24 cellular contexts compared by ENCODE assay signal in genomic region chr2:203594541-203594940, GRCh38. TPM values are rescaled to one million over a fixed set of nuclear protein-coding genes. Genes with fewer than 3 reads are reported as not detected.
DNase-seq lines count a peak whose midpoint lies in the region; ATAC-seq and TF ChIP-seq lines count a peak whose summit lies in the region.
"Had no signal": no experiment of that assay in that cellular context is flagged by ENCODE, and none has a peak within 500 bp of the region (broad histone marks: within the 10 kb centered on the region; RNA-seq: fewer than 3 reads in every experiment).

No MANE protein-coding gene starts in this region.

- H3K9me2 ChIP-seq in PC-9 (ENCODE audit: insufficient read depth): no peaks in the 10 kb centered on the region

- no peaks in the 10 kb centered on the region for H3K27me3 ChIP-seq in PC-9 (ENCODE audit: insufficient read depth, low read depth)
- H3K27me3 ChIP-seq: right lobe of liver, SJSA1, tibial artery had no signal

- H3K4me3 ChIP-seq in PC-9: no peak overlapping the region
- no peak overlapping the region for H3K4me3 ChIP-seq in choroid plexus epithelial cell (ENCODE audit: low read depth, low read length)
- H3K4me3 ChIP-seq: GM23338, lower lobe of right lung, right lobe of liver, SJSA1, tibial artery had no signal

- DNase-seq in Calu3 (no peak), PC-9 (peak in 1 of 2 experiments; percentile 70), choroid plexus epithelial cell (ENCODE audit: low read depth) (peak; percentile 81), mesothelial cell of epicardium (ENCODE audit: low spot score in 2 of 2, unreplicated experiment in 2 of 2) (no peak), NOMO-1 treated with DMSO at 0.1 percent for 48 hours (lab: John Stamatoyannopoulos, UW; ENCODE audit: unreplicated experiment) (no peak), SHP77 treated with DMSO at 0.1 percent for 48 hours (lab: John Stamatoyannopoulos, UW) (no peak), RPMI8226 (no peak)
- DNase-seq: activated CD4-positive, CD25-positive, alpha-beta regulatory T cell treated with anti-CD3 and anti-CD28 coated beads, Interleukin-2, amount 50 U/mL, for 72 hours; activated CD8-positive, alpha-beta memory T cell treated with anti-CD3 and anti-CD28 coated beads for 24 hours; activated T-cell treated with anti-CD3 and anti-CD28 coated beads, Interleukin-2, amount 50 U/mL, for 72 hours; head of caudate nucleus; lower lobe of right lung; naive thymus-derived CD8-positive, alpha-beta T cell; NCI-H1436; NCI-H2171 treated with DMSO at 0.1 percent for 48 hours; right lobe of liver; stimulated activated naive CD4-positive, alpha-beta T cell treated with Interleukin-2 at 50 U/mL for 16 hours; T1000; tibial artery had no signal

- H3K4me1 Mint-ChIP-seq in Calu3 (ENCODE audit: low read depth, unreplicated experiment) (peaks cover 29% of the 10 kb centered on the region), mesothelial cell of epicardium (peaks cover 33% of the 10 kb centered on the region)
- peaks cover 21% of the 10 kb centered on the region for H3K4me1 Mint-ChIP-seq in stimulated activated memory B cell treated with anti-CD40 and anti-IgM and Interleukin-4, amounts not matched to agents 10 μg/mL and 1 μg/mL and 100 μg/mL, for 72 hours
- H3K4me1 Mint-ChIP-seq: GM23338 had no signal

- intact Hi-C loops in Calu3 (cut with micrococcal nuclease; ENCODE audit: unreplicated experiment) (no loop called here), PC-9 (cut with micrococcal nuclease; ENCODE audit: unreplicated experiment) (no loop called here)

- peaks cover 5% of the 10 kb centered on the region for H3K36me3 Mint-ChIP-seq in Calu3 (ENCODE audit: insufficient read depth, unreplicated experiment)
- no peaks in the 10 kb centered on the region for H3K36me3 Mint-ChIP-seq in mesothelial cell of epicardium
- H3K36me3 Mint-ChIP-seq in stimulated activated memory B cell treated with anti-CD40 and anti-IgM and Interleukin-4, amounts not matched to agents 10 μg/mL and 1 μg/mL and 100 μg/mL, for 72 hours: no peaks in the 10 kb centered on the region
- H3K36me3 Mint-ChIP-seq: activated naive CD4-positive, alpha-beta T cell treated with anti-CD3 and anti-CD28 coated beads, Interleukin-2, amount 50 U/mL, for 24 hours; naive thymus-derived CD8-positive, alpha-beta T cell had no signal

- POLR2A ChIA-PET in PC-9 (lab: Charles Lee; ENCODE audit: unreplicated experiment): no interaction called here

- no peaks in the 10 kb centered on the region for H4K20me1 ChIP-seq in PC-9 (ENCODE audit: insufficient read depth)

- H3K27ac ChIP-seq in PC-9: peak overlapping the region; percentile 50
- H3K27ac ChIP-seq: lower lobe of right lung, parathyroid adenoma, right lobe of liver, SJSA1, tibial artery had no signal

- H3K27ac Mint-ChIP-seq in Calu3 (ENCODE audit: unreplicated experiment) (peak overlapping the region; percentile 53), mesothelial cell of epicardium (peak overlapping the region; percentile 83)
- H3K27ac Mint-ChIP-seq in stimulated activated memory B cell treated with anti-CD40 and anti-IgM and Interleukin-4, amounts not matched to agents 10 μg/mL and 1 μg/mL and 100 μg/mL, for 72 hours: no peak overlapping the region
- H3K27ac Mint-ChIP-seq: activated naive CD4-positive, alpha-beta T cell treated with anti-CD3 and anti-CD28 coated beads, Interleukin-2, amount 50 U/mL, for 24 hours; activated T-cell treated with anti-CD3 and anti-CD28 coated beads, Interleukin-2, amount 50 U/mL, for 72 hours; GM23338 had no signal

- peaks cover 12% of the 10 kb centered on the region; the same call in 1 of the 2 replicates for H3F3A ChIP-seq in PC-9 (ENCODE audit: insufficient read depth, low read depth)

- no peaks in the 10 kb centered on the region for H3K9me3 ChIP-seq in PC-9 (ENCODE audit: insufficient read depth, low read depth)
- H3K9me3 ChIP-seq: lower lobe of right lung, right lobe of liver, SJSA1, tibial artery had no signal

- no peak for ATAC-seq in stimulated activated memory B cell treated with anti-CD40 and anti-IgM and Interleukin-4, amounts not matched to agents 10 μg/mL and 1 μg/mL and 100 μg/mL, for 72 hours
- ATAC-seq: activated T-cell treated with anti-CD3 and anti-CD28 coated beads, Interleukin-2, amount 50 U/mL, for 72 hours; GM23338; lower lobe of right lung; naive thymus-derived CD8-positive, alpha-beta T cell; right lobe of liver had no signal

- TF ChIP-seq CTCF in Calu3 (IDR thresholded peaks at IDR 0.05; ENCODE audit: unreplicated experiment) (no peak), PC-9 (conservative IDR thresholded peaks at IDR 0.05) (no peak), choroid plexus epithelial cell (conservative IDR thresholded peaks at IDR 0.05; ENCODE audit: low read depth, low read length) (no peak), mesothelial cell of epicardium (IDR thresholded peaks at IDR 0.05; ENCODE audit: unreplicated experiment) (no peak)

- H3K4me3 Mint-ChIP-seq in Calu3 (ENCODE audit: low read depth, unreplicated experiment) (no peak overlapping the region), mesothelial cell of epicardium (no peak overlapping the region)
- H3K4me3 Mint-ChIP-seq in stimulated activated memory B cell treated with anti-CD40 and anti-IgM and Interleukin-4, amounts not matched to agents 10 μg/mL and 1 μg/mL and 100 μg/mL, for 72 hours: no peak overlapping the region
- H3K4me3 Mint-ChIP-seq: activated naive CD4-positive, alpha-beta T cell treated with anti-CD3 and anti-CD28 coated beads, Interleukin-2, amount 50 U/mL, for 24 hours; activated T-cell treated with anti-CD3 and anti-CD28 coated beads, Interleukin-2, amount 50 U/mL, for 72 hours; GM23338; naive thymus-derived CD8-positive, alpha-beta T cell had no signal

- no peaks in the 10 kb centered on the region for H3K36me3 ChIP-seq in PC-9 (ENCODE audit: low read depth)
- H3K36me3 ChIP-seq: lower lobe of right lung, right lobe of liver, SJSA1, tibial artery had no signal

- CTCF ChIA-PET in Calu3 (lab: Charles Lee) (interaction anchor here (1.1 kb wide), 1 partner anchor 21 kb away, joined by 3 read pairs; no protein-coding TSS in a partner anchor), PC-9 (lab: Charles Lee) (interaction anchor here (0.6 kb wide), 1 partner anchor 56 kb away, joined by 4 read pairs; no protein-coding TSS in a partner anchor)

- BruUV-seq in Calu3 (replicated peaks; lab: Mats Ljungman, UMichigan) (no TSS peak), PC-9 (replicated peaks; lab: Mats Ljungman, UMichigan) (no TSS peak)

- no peak overlapping the region for H2AFZ ChIP-seq in PC-9
- H2AFZ ChIP-seq: GM23338, parathyroid adenoma had no signal

- H3K27me3 Mint-ChIP-seq in Calu3 (ENCODE audit: unreplicated experiment): no peaks in the 10 kb centered on the region
- H3K27me3 Mint-ChIP-seq in mesothelial cell of epicardium (ENCODE audit: low read depth): no peaks in the 10 kb centered on the region
- peaks cover 75% of the 10 kb centered on the region for H3K27me3 Mint-ChIP-seq in stimulated activated memory B cell treated with anti-CD40 and anti-IgM and Interleukin-4, amounts not matched to agents 10 μg/mL and 1 μg/mL and 100 μg/mL, for 72 hours
- H3K27me3 Mint-ChIP-seq: activated naive CD4-positive, alpha-beta T cell treated with anti-CD3 and anti-CD28 coated beads, Interleukin-2, amount 50 U/mL, for 24 hours had no signal

- peak overlapping the region; percentile 47; the same call in 1 of the 2 replicates for H3K4me2 ChIP-seq in PC-9
- H3K4me2 ChIP-seq: GM23338 had no signal

- H3K79me2 ChIP-seq in PC-9 (ENCODE audit: low read depth): no peaks in the 10 kb centered on the region
- H3K79me2 ChIP-seq: parathyroid adenoma had no signal

- H3K9me3 Mint-ChIP-seq in Calu3 (ENCODE audit: low read depth, unreplicated experiment): no peaks in the 10 kb centered on the region
- no peaks in the 10 kb centered on the region for H3K9me3 Mint-ChIP-seq in mesothelial cell of epicardium
- peaks cover 7% of the 10 kb centered on the region for H3K9me3 Mint-ChIP-seq in stimulated activated memory B cell treated with anti-CD40 and anti-IgM and Interleukin-4, amounts not matched to agents 10 μg/mL and 1 μg/mL and 100 μg/mL, for 72 hours
- H3K9me3 Mint-ChIP-seq: activated naive CD4-positive, alpha-beta T cell treated with anti-CD3 and anti-CD28 coated beads, Interleukin-2, amount 50 U/mL, for 24 hours; activated T-cell treated with anti-CD3 and anti-CD28 coated beads, Interleukin-2, amount 50 U/mL, for 72 hours; GM23338; naive thymus-derived CD8-positive, alpha-beta T cell had no signal

- H3K4me1 ChIP-seq in PC-9 (replicated peaks; ENCODE audit: insufficient read depth): peaks cover 41% of the 10 kb centered on the region
- H3K4me1 ChIP-seq: parathyroid adenoma, right lobe of liver had no signal

RNA-seq across cellular contexts. Expression of gene RAPH1, which starts 59.4 kb away (rescaled TPM):
- total RNA-seq in Calu3 (2022): 126 and 141 TPM in 2 replicates
- total RNA-seq in PC-9 (2021): 16.5 and 16.8 TPM in 2 replicates
- 25.2 to 30.3 TPM (median 27.1 TPM) in 3 replicates for total RNA-seq in mesothelial cell of epicardium
